2 cellular contexts compared by ENCODE assay signal in the genomic region with DNA sequence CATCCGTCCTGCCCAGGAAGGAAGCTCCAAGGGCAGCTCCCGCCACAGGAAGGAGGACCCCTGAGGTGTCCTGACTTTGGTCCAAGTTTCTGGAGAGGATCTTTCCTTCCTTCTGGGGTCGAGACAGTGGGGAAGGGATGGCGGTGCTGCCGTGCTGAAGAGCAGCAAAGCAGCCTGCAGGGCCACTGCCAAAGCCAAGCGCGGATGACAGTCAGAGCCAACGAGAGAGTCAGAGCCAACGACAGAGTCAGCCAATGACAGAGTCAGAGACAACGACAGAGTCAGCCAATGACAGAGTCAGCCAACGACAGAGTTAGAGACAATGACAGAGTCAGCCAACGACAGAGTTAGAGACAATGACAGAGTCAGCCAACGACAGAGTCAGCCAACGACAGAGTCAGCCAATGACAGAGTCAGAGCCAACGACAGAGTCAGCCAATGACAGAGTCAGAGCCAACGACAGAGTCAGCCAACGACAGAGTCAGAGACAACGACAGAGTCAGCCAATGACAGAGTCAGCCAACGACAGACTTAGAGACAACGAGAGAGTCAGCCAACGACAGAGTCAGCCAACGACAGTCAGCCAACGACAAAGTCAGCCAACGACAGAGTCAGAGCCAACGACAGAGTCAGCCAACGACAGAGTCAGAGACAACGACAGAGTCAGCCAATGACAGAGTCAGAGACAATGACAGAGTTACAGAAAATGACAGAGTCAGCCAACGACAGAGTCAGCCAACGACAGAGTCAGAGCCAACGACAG. TPM values are rescaled to one million over a fixed set of nuclear protein-coding genes. Genes with fewer than 3 reads are reported as not detected.
"Had no signal": no experiment of that assay in that cellular context is flagged by ENCODE, and none has a peak within 500 bp of the region (broad histone marks: within the 10 kb centered on the region; RNA-seq: fewer than 3 reads in every experiment).

No MANE protein-coding gene starts in this region.

RNA-seq across cellular contexts. Expression of a gene that starts 33.8 kb away (rescaled TPM):
- total RNA-seq: PC-9, RPMI7951 had no signal
